ENCODE assay signal across 29 cellular contexts in the genomic region with DNA sequence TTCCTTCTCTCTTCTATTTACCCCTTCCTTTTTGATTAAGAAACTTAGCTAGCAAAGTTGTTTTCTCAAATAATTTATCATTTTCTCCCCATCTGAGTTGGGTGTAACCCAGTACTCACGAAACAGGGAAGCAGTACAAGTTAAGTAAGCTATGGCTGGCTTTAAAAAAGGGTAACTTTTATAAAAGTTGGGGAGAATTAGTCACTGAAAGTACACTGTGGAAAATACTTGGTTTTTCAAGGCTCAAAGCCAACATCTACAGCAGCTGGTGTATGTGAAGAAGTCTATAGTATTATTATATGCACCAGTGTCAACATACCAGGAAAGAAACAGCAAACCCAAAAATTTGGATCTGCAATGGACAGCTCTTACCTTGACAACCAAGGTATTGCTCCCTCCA. TPM values are rescaled to one million over a fixed set of nuclear protein-coding genes. Genes with fewer than 3 reads are reported as not detected.
DNase-seq lines count a peak whose midpoint lies in the region; ATAC-seq and TF ChIP-seq lines count a peak whose summit lies in the region.
"Had no signal": no experiment of that assay in that cellular context is flagged by ENCODE, and none has a peak within 500 bp of the region (broad histone marks: within the 10 kb centered on the region; RNA-seq: fewer than 3 reads in every experiment).

No MANE protein-coding gene starts in this region.

- H3K27me3 Mint-ChIP-seq in activated T-cell treated with anti-CD3 and anti-CD28 coated beads, Interleukin-2, amount 50 U/mL, for 72 hours (ENCODE audit: low read depth) = no peaks in the 10 kb centered on the region
- H3K27me3 Mint-ChIP-seq in activated naive CD8-positive, alpha-beta T cell = no peaks in the 10 kb centered on the region
- no peaks in the 10 kb centered on the region for H3K27me3 Mint-ChIP-seq in type B pancreatic cell
- H3K27me3 Mint-ChIP-seq: activated CD4-positive, alpha-beta T cell treated with anti-CD3 and anti-CD28 coated beads, Interleukin-2, amount 10 ng/mL, durations not matched to agents 7 days and 5 days; naive B cell had no signal

- ATAC-seq in activated T-cell treated with anti-CD3 and anti-CD28 coated beads, Interleukin-2, amount 50 U/mL, for 72 hours (replicated peaks in 1 of 2) = no peak
- no peak for ATAC-seq in lower lobe of right lung
- ATAC-seq: A549, GM23338, heart right ventricle, left colon had no signal

- H3K27me3 ChIP-seq in lower lobe of right lung (ENCODE audit: low read depth) (no peaks in the 10 kb centered on the region), neuronal stem cell (ENCODE audit: control insufficient read depth in 3 of 3, insufficient read depth in 3 of 3, low read depth in 1 of 3, low read length in 3 of 3) (no peaks in the 10 kb centered on the region)
- H3K27me3 ChIP-seq: heart right ventricle had no signal

- no peak overlapping the region for H3K18ac ChIP-seq in neuronal stem cell (ENCODE audit: low read length)

- H3K36me3 ChIP-seq in lower lobe of right lung = peaks cover 44% of the 10 kb centered on the region
- H3K36me3 ChIP-seq in neuronal stem cell (replicated peaks in 1 of 2; ENCODE audit: control insufficient read depth in 2 of 2, insufficient read depth in 2 of 2, low read length in 2 of 2) = peaks cover 16 to 70% of the 10 kb centered on the region in 2 donors

- no peaks in the 10 kb centered on the region for H3K9me3 Mint-ChIP-seq in activated T-cell treated with anti-CD3 and anti-CD28 coated beads, Interleukin-2, amount 50 U/mL, for 72 hours
- H3K9me3 Mint-ChIP-seq in activated naive CD8-positive, alpha-beta T cell (ENCODE audit: low read depth) = no peaks in the 10 kb centered on the region
- H3K9me3 Mint-ChIP-seq in type B pancreatic cell = no peaks in the 10 kb centered on the region
- H3K9me3 Mint-ChIP-seq: activated CD4-positive, alpha-beta T cell treated with anti-CD3 and anti-CD28 coated beads, Interleukin-2, amount 10 ng/mL, durations not matched to agents 7 days and 5 days; GM23338; HFFc6; naive B cell had no signal

- intact Hi-C loops in lower lobe of right lung (cut with DNase I) = no loop called here

- H3K4ac ChIP-seq in neuronal stem cell (ENCODE audit: low read length) = no peak overlapping the region

- H3K23ac ChIP-seq in neuronal stem cell (ENCODE audit: low read depth, low read length, poor library complexity) = no peak overlapping the region

- H3K4me3 Mint-ChIP-seq in activated T-cell treated with anti-CD3 and anti-CD28 coated beads, Interleukin-2, amount 50 U/mL, for 72 hours = no peak overlapping the region
- H3K4me3 Mint-ChIP-seq in activated naive CD8-positive, alpha-beta T cell = no peak overlapping the region
- H3K4me3 Mint-ChIP-seq in type B pancreatic cell = peak overlapping the region; percentile 80
- H3K4me3 Mint-ChIP-seq: activated CD4-positive, alpha-beta T cell treated with anti-CD3 and anti-CD28 coated beads, Interleukin-2, amount 10 ng/mL, durations not matched to agents 7 days and 5 days; GM23338; HFFc6; naive B cell had no signal

- no peak overlapping the region for H3K9ac ChIP-seq in neuronal stem cell (ENCODE audit: low read depth, low read length, poor library complexity)

- WGBS in neuronal stem cell (ENCODE audit: extremely low coverage in 2 of 2, insufficient read length in 2 of 2, insufficient replicate concordance in 1 of 2), 2 donors = no CpG with 5 or more reads among the region's 1 CpG

- no peak overlapping the region for H2BK5ac ChIP-seq in neuronal stem cell (ENCODE audit: low read length)

- peak overlapping the region; percentile 86 for H3K27ac Mint-ChIP-seq in activated T-cell treated with anti-CD3 and anti-CD28 coated beads, Interleukin-2, amount 50 U/mL, for 72 hours
- peak overlapping the region; percentile 13 for H3K27ac Mint-ChIP-seq in activated naive CD8-positive, alpha-beta T cell
- H3K27ac Mint-ChIP-seq in type B pancreatic cell = peak overlapping the region; percentile 99
- H3K27ac Mint-ChIP-seq: activated CD4-positive, alpha-beta T cell treated with anti-CD3 and anti-CD28 coated beads, Interleukin-2, amount 10 ng/mL, durations not matched to agents 7 days and 5 days; HFFc6 had no signal

- H4K8ac ChIP-seq in neuronal stem cell (ENCODE audit: low read depth, low read length) = no peak overlapping the region

- no peak overlapping the region for H4K91ac ChIP-seq in neuronal stem cell (ENCODE audit: low read depth, low read length, poor library complexity)

- H2BK12ac ChIP-seq in neuronal stem cell (ENCODE audit: low read length) = no peak overlapping the region

- peaks cover 3% of the 10 kb centered on the region for H3K79me1 ChIP-seq in neuronal stem cell (ENCODE audit: low read depth, low read length)

- peaks cover 31% of the 10 kb centered on the region for H3K4me1 ChIP-seq in lower lobe of right lung
- peaks cover 8 to 10% of the 10 kb centered on the region in 2 donors for H3K4me1 ChIP-seq in neuronal stem cell (ENCODE audit: control insufficient read depth in 2 of 2, insufficient read depth in 1 of 2, low read depth in 1 of 2, low read length in 2 of 2)

- peaks cover 26% of the 10 kb centered on the region for H3K4me1 Mint-ChIP-seq in activated T-cell treated with anti-CD3 and anti-CD28 coated beads, Interleukin-2, amount 50 U/mL, for 72 hours (ENCODE audit: low read depth)
- peaks cover 5% of the 10 kb centered on the region for H3K4me1 Mint-ChIP-seq in activated naive CD8-positive, alpha-beta T cell (ENCODE audit: low read depth)
- H3K4me1 Mint-ChIP-seq in type B pancreatic cell (ENCODE audit: unreplicated experiment) = peaks cover 38% of the 10 kb centered on the region

- H3K14ac ChIP-seq in neuronal stem cell (ENCODE audit: low read length) = no peak overlapping the region

- H2AK5ac ChIP-seq in neuronal stem cell (ENCODE audit: low read depth, low read length) = no peak overlapping the region

- H3K4me2 ChIP-seq in neuronal stem cell (ENCODE audit: insufficient read depth, low read length, poor library complexity, severe bottlenecking) = no peak overlapping the region
- H3K4me2 ChIP-seq: A549, GM23338 had no signal

- no peaks in the 10 kb centered on the region for H3K9me3 ChIP-seq in lower lobe of right lung
- H3K9me3 ChIP-seq in neuronal stem cell (replicated peaks in 1 of 2; ENCODE audit: control insufficient read depth in 2 of 2, insufficient read depth in 1 of 2, low read depth in 1 of 2, low read length in 2 of 2) = no peaks in the 10 kb centered on the region
- H3K9me3 ChIP-seq: A549, heart right ventricle, thoracic aorta had no signal

- H3K4me3 ChIP-seq in lower lobe of right lung (no peak overlapping the region), neuronal stem cell (ENCODE audit: low read length in 2 of 2) (no peak overlapping the region)
- H3K4me3 ChIP-seq: A549, GM23338, heart right ventricle, thoracic aorta had no signal

- peak overlapping the region; percentile 76 for H3K27ac ChIP-seq in lower lobe of right lung
- no peak overlapping the region for H3K27ac ChIP-seq in neuronal stem cell (replicated peaks; ENCODE audit: low read length)
- H3K27ac ChIP-seq: A549, RWPE1 had no signal

- TF ChIP-seq CTCF in lower lobe of right lung (IDR thresholded peaks at IDR 0.05) (no peak), type B pancreatic cell (conservative IDR thresholded peaks at IDR 0.05) (no peak)

- no peak overlapping the region for H2BK15ac ChIP-seq in neuronal stem cell (ENCODE audit: low read length)

- H2AFZ ChIP-seq in neuronal stem cell (ENCODE audit: low read length) = no peak overlapping the region
- H2AFZ ChIP-seq: GM23338 had no signal

- no peak overlapping the region for H2BK120ac ChIP-seq in neuronal stem cell (ENCODE audit: low read depth, low read length)

- peaks cover 3 to 4% of the 10 kb centered on the region in 2 donors for H3K36me3 Mint-ChIP-seq in activated T-cell treated with anti-CD3 and anti-CD28 coated beads, Interleukin-2, amount 50 U/mL, for 72 hours (ENCODE audit: insufficient read depth in 2 of 2)
- peaks cover 3% of the 10 kb centered on the region for H3K36me3 Mint-ChIP-seq in activated naive CD8-positive, alpha-beta T cell
- peaks cover 36% of the 10 kb centered on the region for H3K36me3 Mint-ChIP-seq in type B pancreatic cell

- DNase-seq in activated T-cell treated with anti-CD3 and anti-CD28 coated beads, Interleukin-2, amount 50 U/mL, for 72 hours = no peak
- DNase-seq in activated T-cell treated with anti-CD3 and anti-CD28 coated beads, Interleukin-2, amount 50 U/mL, for 1 hour = no peak
- DNase-seq in lower lobe of right lung = no peak
- no peak for DNase-seq in type B pancreatic cell (ENCODE audit: extremely low spot score, unreplicated experiment)
- DNase-seq in HPDE6-E6E7 (ENCODE audit: extremely low spot score) = no peak
- DNase-seq in neuronal stem cell (ENCODE audit: low spot score) = no peak
- no peak for DNase-seq in NCI-H1105 (lab: John Stamatoyannopoulos, UW)
- DNase-seq: activated CD4-positive, alpha-beta T cell treated with anti-CD3 and anti-CD28 coated beads, Interleukin-2, amount 10 ng/mL, durations not matched to agents 7 days and 5 days; activated effector memory CD4-positive, alpha-beta T cell treated with anti-CD3 and anti-CD28 coated beads, Interleukin-2, amount 50 U/mL, for 16 hours; central memory CD4-positive, alpha-beta T cell; dermis blood vessel endothelial cell; DMS79; GF-D8; heart right ventricle; HFFc6; IMR-90; left colon; naive B cell; NCI-H2081; NCI-H345; NCI-H82; occipital lobe; stimulated activated CD4-positive, alpha-beta T cell treated with anti-CD3 and anti-CD28 coated beads, Interleukin-2, amount 100 ng/mL, for 24 hours; T-helper 2 cell had no signal

RNA-seq across cellular contexts. Expression of a gene that starts 25.5 kb away (rescaled TPM):
- 100 to 1,000 TPM; 116 to 120 TPM for total RNA-seq in activated T-cell treated with anti-CD3 and anti-CD28 coated beads, Interleukin-2, amount 50 U/mL, for 72 hours
- total RNA-seq in lower lobe of right lung (75.5 TPM), type B pancreatic cell (ENCODE audit: low replicate concordance) (73.6 and 76.5 TPM in 2 replicates)
- polyA plus RNA-seq in neuronal stem cell (2013, experiment 1 of 2) = 63.5 TPM
- polyA plus RNA-seq in neuronal stem cell (2013, experiment 2 of 2) = 65.4 TPM

RNA-seq across cellular contexts. Expression of a gene that starts 54.7 kb away (rescaled TPM):
- 10 to 100 TPM; 50.6 to 52.3 TPM for total RNA-seq in activated T-cell treated with anti-CD3 and anti-CD28 coated beads, Interleukin-2, amount 50 U/mL, for 72 hours
- 30.5 TPM for total RNA-seq in lower lobe of right lung
- total RNA-seq in type B pancreatic cell (ENCODE audit: low replicate concordance) = 72.3 and 105 TPM in 2 replicates
- 31.9 TPM for polyA plus RNA-seq in neuronal stem cell (2013, experiment 1 of 2)
- 30.1 TPM for polyA plus RNA-seq in neuronal stem cell (2013, experiment 2 of 2)

Comparison
In these comparisons a context has a peak if more than half of its experiments do, and no peak if none do; other contexts are left out.
1. H3K27ac Mint-ChIP-seq: peak in every context shown above with its lines; median percentile 99 in type B pancreatic cell; 86 in activated T-cell treated with anti-CD3 and anti-CD28 coated beads, Interleukin-2, amount 50 U/mL, for 72 hours; 13 in activated naive CD8-positive, alpha-beta T cell.